Comparison of ENCODE assay signal across 8 cellular contexts in genomic region chr11:60842688-60843605, GRCh38. TPM values are rescaled to one million over a fixed set of nuclear protein-coding genes. Genes with fewer than 3 reads are reported as not detected.
DNase-seq lines count a peak whose midpoint lies in the region; ATAC-seq and TF ChIP-seq lines count a peak whose summit lies in the region.

No MANE protein-coding gene starts in this region.

- H3K27ac ChIP-seq in right atrium auricular region (peak overlapping the region in 1 of 2 donors; percentile 77), lung (ENCODE audit: low read depth in 1 of 2, low read length in 1 of 2) (peak overlapping the region in 1 of 2 donors; percentile 70), urinary bladder (ENCODE audit: low read depth) (no peak overlapping the region)

- intact Hi-C loops in left cardiac atrium (cut with DNase I) = no loop called here

- ATAC-seq in left cardiac atrium (no peak), lung (ENCODE audit: insufficient read depth, low FRiP score) (no peak), HG03469 (IDR thresholded peaks at IDR 0.05; ENCODE audit: unreplicated experiment) (no peak), HG03175 (IDR thresholded peaks at IDR 0.05; ENCODE audit: unreplicated experiment) (no peak)

- peak overlapping the region; percentile 55 to 85 for H3K4me3 ChIP-seq in right atrium auricular region
- H3K4me3 ChIP-seq in astrocyte of the cerebellum (ENCODE audit: low read depth, low read length) = peak overlapping the region; percentile 93
- peak overlapping the region; percentile 85 for H3K4me3 ChIP-seq in lung
- peak overlapping the region; percentile 63 for H3K4me3 ChIP-seq in urinary bladder (ENCODE audit: low read depth, low read length)

- 16 to 17% methylated on average over 23 of the region's 23 CpGs for WGBS in lung, 2 donors
- 14% methylated on average over 23 of the region's 23 CpGs for WGBS in urinary bladder

- TF ChIP-seq CTCF in right atrium auricular region (IDR thresholded peaks at IDR 0.05) (no peak), astrocyte of the cerebellum (IDR thresholded peaks at IDR 0.05; ENCODE audit: low read depth, low read length, missing control alignments) (no peak), lung (IDR thresholded peaks at IDR 0.05; ENCODE audit: control extremely low read depth, extremely low read depth) (no peak)

- DNase-seq in right atrium auricular region (ENCODE audit: low spot score) (no peak), left cardiac atrium (no peak), astrocyte of the cerebellum (ENCODE audit: low read depth) (no peak), lung (ENCODE audit: low spot score) (no peak)
- no peak for DNase-seq in NK-92 treated with Interleukin-12 subunit alpha and Interleukin-12 subunit beta, amount 100 ng/mL, for 24 hours (lab: John Stamatoyannopoulos, UW)

- peaks cover 3% of the 10 kb centered on the region for H3K36me3 ChIP-seq in right atrium auricular region
- peaks cover 0 to 4% of the 10 kb centered on the region in 2 donors for H3K36me3 ChIP-seq in lung (ENCODE audit: control insufficient read depth in 2 of 2, insufficient read depth in 2 of 2, low read length in 2 of 2)
- H3K36me3 ChIP-seq in urinary bladder (ENCODE audit: insufficient read depth) = no peaks in the 10 kb centered on the region

- in situ Hi-C loops in astrocyte of the cerebellum (cut with HindIII; ENCODE audit: low sequenced_read_pairs) = no loop called here

- H3K4me1 ChIP-seq in right atrium auricular region (peaks cover 0 to 41% of the 10 kb centered on the region in 2 donors), lung (ENCODE audit: control insufficient read depth in 2 of 2, insufficient read depth in 2 of 2, low read length in 2 of 2) (peaks cover 4 to 19% of the 10 kb centered on the region in 2 donors), urinary bladder (ENCODE audit: insufficient read depth) (peaks cover 5% of the 10 kb centered on the region)

- H3K9me3 ChIP-seq in right atrium auricular region = no peaks in the 10 kb centered on the region
- H3K9me3 ChIP-seq in lung (ENCODE audit: control insufficient read depth in 2 of 2, insufficient read depth in 1 of 2, low read length in 1 of 2) = no peaks in the 10 kb centered on the region

- H3K27me3 ChIP-seq in right atrium auricular region (no peaks in the 10 kb centered on the region), lung (ENCODE audit: control insufficient read depth, insufficient read depth) (no peaks in the 10 kb centered on the region)

RNA-seq across cellular contexts. Expression of gene CCDC86, which starts 1.0 kb away (rescaled TPM):
- total RNA-seq in right atrium auricular region (10 to 100 TPM in 1 of 2 donors, 1 to 10 TPM in 1; 9.1 to 10.2 TPM), left cardiac atrium (10 to 100 TPM in 1 of 2 donors, 1 to 10 TPM in 1; 8.7 to 19.2 TPM), lung (10 to 100 TPM in 1 of 2 donors, 1 to 10 TPM in 1; 8.7 to 19.8 TPM), urinary bladder (4.5 TPM)
- polyA plus RNA-seq in lung (10 to 100 TPM; 10.1 to 25.0 TPM), urinary bladder (23.4 TPM)

RNA-seq across cellular contexts. Expression of gene PTGDR2, which starts 12.8 kb away (rescaled TPM):
- total RNA-seq in right atrium auricular region (1 to 10 TPM in 1 of 2 donors, not detected in 1; 1.3 TPM), left cardiac atrium (under 1 TPM in 1 of 2 donors, not detected in 1; 0.27 TPM), lung (under 1 TPM; 0.18 to 0.23 TPM), urinary bladder (0.37 TPM)
- polyA plus RNA-seq in lung (under 1 TPM; 0.13 to 0.16 TPM), urinary bladder (0.98 TPM)

RNA-seq across cellular contexts. Expression of gene ZP1, which starts 24.4 kb away (rescaled TPM):
- total RNA-seq in right atrium auricular region (not detected), left cardiac atrium (not detected), lung (not detected), urinary bladder (not detected)
- polyA plus RNA-seq in lung (under 1 TPM in 1 of 2 donors, not detected in 1; 0.04 TPM), urinary bladder (0.35 TPM)

RNA-seq across cellular contexts. Expression of gene MS4A10, which starts 57.8 kb away (rescaled TPM):
- not detected for total RNA-seq in right atrium auricular region
- total RNA-seq in left cardiac atrium = not detected
- total RNA-seq in lung = not detected
- polyA plus RNA-seq in lung = not detected
- total RNA-seq in urinary bladder = not detected
- not detected for polyA plus RNA-seq in urinary bladder
